Comparison of ENCODE assay signal across 8 cellular contexts in genomic region chr7:105269397-105269796, GRCh38.
DNase-seq lines count a peak whose midpoint lies in the region; ATAC-seq and TF ChIP-seq lines count a peak whose summit lies in the region.

No MANE protein-coding gene starts in this region.

- H3K27me3 Mint-ChIP-seq in Caco-2 (ENCODE audit: insufficient read depth, unreplicated experiment), result no peaks in the 10 kb centered on the region

- WGBS in GM23248 (ENCODE audit: low coverage in 1 of 2, low lambda C conversion rate in 2 of 2, missing lambda C conversion rate in 2 of 2), 2 experiments, result 2 to 3% methylated on average over 3 of the region's 3 CpGs

- ATAC-seq in activated CD4-positive, CD25-positive, alpha-beta regulatory T cell treated with anti-CD3 and anti-CD28 coated beads, Interleukin-2, amount 50 U/mL, for 24 hours, result no peak

- CTCF ChIA-PET in Caco-2 (lab: Charles Lee), result no interaction called here

- POLR2A ChIA-PET in Caco-2 (lab: Charles Lee), result no interaction called here

- H3K9me3 ChIP-seq in Caco-2, result no peaks in the 10 kb centered on the region
- no peaks in the 10 kb centered on the region for H3K9me3 ChIP-seq in GM23248 (ENCODE audit: low read depth)
- no peaks in the 10 kb centered on the region for H3K9me3 ChIP-seq in Peyer's patch
- H3K9me3 ChIP-seq in osteoblast (ENCODE audit: low read depth, low read length), result no peaks in the 10 kb centered on the region

- H3K9me2 ChIP-seq in GM23248 (ENCODE audit: insufficient read depth), result no peaks in the 10 kb centered on the region

- H3K4me1 ChIP-seq in Caco-2 (peaks cover 10% of the 10 kb centered on the region), GM23248 (ENCODE audit: insufficient read depth) (peaks cover 36% of the 10 kb centered on the region), Peyer's patch (peaks cover 0 to 18% (median 0%) of the 10 kb centered on the region in 4 donors), osteoblast (ENCODE audit: insufficient read depth, low read length) (peaks cover 24% of the 10 kb centered on the region)

- in situ Hi-C loops in GM23248 (cut with MboI), result no loop called here

- peaks cover 7% of the 10 kb centered on the region for H3K4me1 Mint-ChIP-seq in Caco-2 (ENCODE audit: low read depth, unreplicated experiment)

- H4K20me1 ChIP-seq in GM23248 (ENCODE audit: insufficient read depth) (no peaks in the 10 kb centered on the region), osteoblast (ENCODE audit: insufficient read depth, low read length) (peaks cover 15% of the 10 kb centered on the region)

- H3K4me2 ChIP-seq in GM23248 (ENCODE audit: unreplicated experiment) (peak overlapping the region; percentile 80), osteoblast (ENCODE audit: insufficient read depth, low read length) (peak overlapping the region; percentile 84)

- H3K79me2 ChIP-seq in GM23248 (ENCODE audit: insufficient read depth) (peaks cover 89% of the 10 kb centered on the region), osteoblast (ENCODE audit: insufficient read depth, low read length) (peaks cover 85% of the 10 kb centered on the region)

- peaks cover 33% of the 10 kb centered on the region for H3F3A ChIP-seq in GM23248 (ENCODE audit: insufficient read depth)

- H3K4me3 Mint-ChIP-seq in Caco-2 (ENCODE audit: unreplicated experiment), result peak overlapping the region; percentile 59

- H3K27ac Mint-ChIP-seq in Caco-2 (ENCODE audit: unreplicated experiment), result peak overlapping the region; percentile 37

- H2AFZ ChIP-seq in GM23248 (peak overlapping the region; percentile 56), osteoblast (ENCODE audit: low read length) (peak overlapping the region; percentile 8)

- no peaks in the 10 kb centered on the region for H3K36me3 Mint-ChIP-seq in Caco-2 (ENCODE audit: insufficient read depth, unreplicated experiment)

- H3K27ac ChIP-seq in GM23248 (peak overlapping the region; percentile 83), Peyer's patch (peak overlapping the region; percentile 26 to 71 (median 48)), epithelial cell of prostate (peak overlapping the region; percentile 90), osteoblast (ENCODE audit: low read depth, low read length) (peak overlapping the region; percentile 70)

- H3K27me3 ChIP-seq in Caco-2 (replicated peaks; ENCODE audit: control insufficient read depth, insufficient read depth, low read length) (no peaks in the 10 kb centered on the region), GM23248 (replicated peaks; ENCODE audit: insufficient read depth) (no peaks in the 10 kb centered on the region), Peyer's patch (no peaks in the 10 kb centered on the region), osteoblast (ENCODE audit: insufficient read depth, low read length) (no peaks in the 10 kb centered on the region)

- H3K4me3 ChIP-seq in Caco-2 (ENCODE audit: low read depth, low read length) (peak overlapping the region; percentile 10; the same call in 1 of the 2 replicates), GM23248 (peak overlapping the region; percentile 66), Peyer's patch (peak overlapping the region in 3 of 4 donors; percentile 16 to 42 (median 35)), osteoblast (ENCODE audit: insufficient read depth, low read length) (peak overlapping the region; percentile 61)

- BruUV-seq in Caco-2 (replicated peaks; lab: Mats Ljungman, UMichigan), result no TSS peak

- no peak for DNase-seq in Caco-2
- DNase-seq in GM23248, result no peak
- no peak for DNase-seq in Peyer's patch
- DNase-seq in epithelial cell of prostate (ENCODE audit: low read depth, low spot score), result no peak
- DNase-seq in osteoblast (ENCODE audit: insufficient read length, low spot score, missing footprints), result no peak
- no peak for DNase-seq in kidney tubule cell (ENCODE audit: low spot score)
- DNase-seq in DMS114 treated with DMSO at 0.1 percent for 48 hours (lab: John Stamatoyannopoulos, UW; ENCODE audit: unreplicated experiment), result no peak

- no peaks in the 10 kb centered on the region for H3K9me3 Mint-ChIP-seq in Caco-2 (ENCODE audit: unreplicated experiment)

- TF ChIP-seq CTCF in Caco-2 (IDR thresholded peaks at IDR 0.05; ENCODE audit: insufficient read depth in 1 of 2, low read depth in 1 of 2, low read length in 1 of 2, severe bottlenecking in 1 of 2, unreplicated experiment in 1 of 2) (no peak), Peyer's patch (IDR thresholded peaks at IDR 0.05) (no peak), osteoblast (IDR thresholded peaks at IDR 0.05; ENCODE audit: extremely low read depth, low read depth, low read length) (no peak)

- H3K36me3 ChIP-seq in Caco-2 (ENCODE audit: control insufficient read depth, insufficient read depth, low read length) (no peaks in the 10 kb centered on the region), GM23248 (ENCODE audit: low read depth) (no peaks in the 10 kb centered on the region), Peyer's patch (no peaks in the 10 kb centered on the region), osteoblast (ENCODE audit: insufficient read depth, low read length) (no peaks in the 10 kb centered on the region)

- peak overlapping the region; percentile 75 for H3K9ac ChIP-seq in GM23248

- intact Hi-C loops in Caco-2 (cut with micrococcal nuclease; ENCODE audit: unreplicated experiment), result no loop called here

- no peak for TF ChIP-seq POLR2A in Peyer's patch (IDR thresholded peaks at IDR 0.05)

Comparison
In these comparisons a context has a peak if more than half of its experiments do, and no peak if none do; other contexts are left out.
1. H3K4me3 ChIP-seq: peak in every context shown above with its lines; median percentile 66 in GM23248; 61 in osteoblast; 35 in Peyer's patch; 10 in Caco-2.